In genomic region chr19:29941828-29942403, GRCh38 we compare ENCODE assay signal across 1 cellular context.
A peak's percentile ranks its signal among the peaks of the same experiment; 100 is the strongest.
TF ChIP-seq lines count a peak whose summit lies in the region.

Gene URI1, plus strand, starts transcription at chr19:29942239. Its CDS starts 309 bp downstream, at chr19:29942548.

TF ChIP-seq in K562, 482 proteins besides CTCF, POLR2A, EP300 and RAD21 (continued from another document and continues in another):
- no peak for TF ChIP-seq SP2 (IDR thresholded peaks at IDR 0.05; ENCODE audit: extremely low read depth, low read depth, low read length, poor library complexity, severe bottlenecking)
- peak; percentile 63; the same call in 1 of the 2 replicates for TF ChIP-seq ARID4B (CRISPR knock-in tag; IDR thresholded peaks at IDR 0.05)
- TF ChIP-seq NFXL1 (CRISPR knock-in tag; IDR thresholded peaks at IDR 0.05) = no peak
- no peak for TF ChIP-seq HOMEZ (CRISPR knock-in tag; IDR thresholded peaks at IDR 0.05)
- TF ChIP-seq KLF10 (CRISPR knock-in tag; IDR thresholded peaks at IDR 0.05) = no peak
- no peak for TF ChIP-seq RBM17 (IDR thresholded peaks at IDR 0.05; ENCODE audit: borderline replicate concordance, low read depth, low read length)
- TF ChIP-seq NCOA2 (IDR thresholded peaks at IDR 0.05; ENCODE audit: partially characterized antibody in 2 of 2) = no peak
- TF ChIP-seq GTF2B (IDR thresholded peaks at IDR 0.05; ENCODE audit: extremely low read depth, insufficient read length) = no peak
- no peak for TF ChIP-seq REST (CRISPR knock-in tag; IDR thresholded peaks at IDR 0.05; ENCODE audit: low read depth)
- TF ChIP-seq FIP1L1 (IDR thresholded peaks at IDR 0.05; ENCODE audit: low read depth, low read length, poor library complexity, severe bottlenecking) = no peak
- TF ChIP-seq PCBP1 (IDR thresholded peaks at IDR 0.05; ENCODE audit: low read depth, low read length, poor library complexity, severe bottlenecking) = no peak
- TF ChIP-seq ZNF586 (CRISPR knock-in tag; conservative IDR thresholded peaks at IDR 0.05) = no peak
- no peak for TF ChIP-seq CREBBP (IDR thresholded peaks at IDR 0.05; ENCODE audit: low read depth, low read length)
- TF ChIP-seq ZNF280B (CRISPR knock-in tag; IDR thresholded peaks at IDR 0.05) = no peak
- no peak for TF ChIP-seq GATAD2A (IDR thresholded peaks at IDR 0.05)
- no peak for TF ChIP-seq ZNF79 (CRISPR knock-in tag; IDR thresholded peaks at IDR 0.05; ENCODE audit: low read depth)
- no peak for TF ChIP-seq HOXB6 (CRISPR knock-in tag; IDR thresholded peaks at IDR 0.05; ENCODE audit: borderline replicate concordance)
- no peak for TF ChIP-seq HDAC2 (IDR thresholded peaks at IDR 0.05)
- TF ChIP-seq ELF1 (tag; IDR thresholded peaks at IDR 0.05) = no peak; the same call in 1 of the 2 replicates
- TF ChIP-seq HNRNPH1 (optimal IDR thresholded peaks at IDR 0.05; ENCODE audit: low read depth, low read length) = no peak
- TF ChIP-seq KLF16 (IDR thresholded peaks at IDR 0.05) = no peak
- TF ChIP-seq RB1 (IDR thresholded peaks at IDR 0.05; ENCODE audit: low read depth) = peak; percentile 83
- no peak for TF ChIP-seq PURB (CRISPR knock-in tag; IDR thresholded peaks at IDR 0.05; ENCODE audit: low read depth)
- no peak for TF ChIP-seq MAFF (IDR thresholded peaks at IDR 0.05; ENCODE audit: low read length)
- TF ChIP-seq SRSF9 (IDR thresholded peaks at IDR 0.05; ENCODE audit: borderline replicate concordance, low read depth, low read length) = no peak
- TF ChIP-seq ZNF282 (CRISPR knock-in tag; IDR thresholded peaks at IDR 0.05) = no peak
- no peak for TF ChIP-seq ZBTB5 (IDR thresholded peaks at IDR 0.05)
- TF ChIP-seq HMGN3 (IDR thresholded peaks at IDR 0.05; ENCODE audit: borderline replicate concordance, extremely low read depth, insufficient read length, low read depth, low read length) = peak; percentile 39
- no peak for TF ChIP-seq NR1H2 (CRISPR knock-in tag; IDR thresholded peaks at IDR 0.05)
- TF ChIP-seq PKNOX1 (IDR thresholded peaks at IDR 0.05) = no peak
- no peak for TF ChIP-seq NR2C1 (IDR thresholded peaks at IDR 0.05)
- no peak for TF ChIP-seq NR2C1 (tag; IDR thresholded peaks at IDR 0.05)
- no peak for TF ChIP-seq HMG20B (CRISPR knock-in tag; IDR thresholded peaks at IDR 0.05)
- peak; percentile 61 for TF ChIP-seq ZFX (CRISPR knock-in tag; IDR thresholded peaks at IDR 0.05)
- TF ChIP-seq DPF2 (IDR thresholded peaks at IDR 0.05) = no peak
- TF ChIP-seq ZNF445 (CRISPR knock-in tag; IDR thresholded peaks at IDR 0.05; ENCODE audit: low read depth) = no peak
- TF ChIP-seq EP400 (IDR thresholded peaks at IDR 0.05) = peak; percentile 79
- no peak for TF ChIP-seq CHD4 (IDR thresholded peaks at IDR 0.05; ENCODE audit: insufficient read depth, insufficient replicate concordance, low read depth, low read length, poor library complexity, severe bottlenecking)
- no peak for TF ChIP-seq ZNF561 (CRISPR knock-in tag; conservative IDR thresholded peaks at IDR 0.05)
- no peak for TF ChIP-seq EGR1 (conservative IDR thresholded peaks at IDR 0.05)
- no peak for TF ChIP-seq ZMIZ1 (IDR thresholded peaks at IDR 0.05; ENCODE audit: low read depth in 2 of 2, low read length in 2 of 2)
- no peak for TF ChIP-seq NR0B1 (IDR thresholded peaks at IDR 0.05; ENCODE audit: partially characterized antibody)
- no peak for TF ChIP-seq TRIM28 (IDR thresholded peaks at IDR 0.05)
- TF ChIP-seq SMC3 (conservative IDR thresholded peaks at IDR 0.05; ENCODE audit: insufficient read depth, low read depth, low read length) = no peak
- no peak for TF ChIP-seq FOXK1 (CRISPR knock-in tag; IDR thresholded peaks at IDR 0.05; ENCODE audit: borderline replicate concordance)
- no peak for TF ChIP-seq FOXA3 (CRISPR knock-in tag; conservative IDR thresholded peaks at IDR 0.05 in 1 of 2, IDR thresholded peaks at IDR 0.05 in 1 of 2)
- TF ChIP-seq ZC3H8 (IDR thresholded peaks at IDR 0.05) = no peak
- no peak for TF ChIP-seq PHTF2 (CRISPR knock-in tag; IDR thresholded peaks at IDR 0.05)
